13 cellular contexts compared by ENCODE assay signal in genomic region chr10:133045556-133046483, GRCh38.
"Had no signal": no experiment of that assay in that cellular context is flagged by ENCODE, and none has a peak within 500 bp of the region (broad histone marks: within the 10 kb centered on the region; RNA-seq: fewer than 3 reads in every experiment).

No MANE protein-coding gene starts in this region.

- H3K4me3 ChIP-seq: breast epithelium had no signal

- H3K36me3 ChIP-seq: breast epithelium had no signal

- H3K27ac Mint-ChIP-seq: activated CD4-positive, alpha-beta T cell treated with anti-CD3 and anti-CD28 coated beads, Interleukin-2, amount 10 ng/mL, durations not matched to agents 7 days and 5 days; dendritic cell treated with granulocyte-macrophage colony-stimulating factor and Interleukin-4, amounts not matched to agents 40 ng/mL and 50 ng/mL, for 4 days; immature natural killer cell; natural killer cell treated with Interleukin-12 subunit alpha and Interleukin-12 subunit beta and Interleukin-15 and Interleukin-18, amount 100 ng/mL, for 72 hours had no signal

- H3K9me3 ChIP-seq: breast epithelium had no signal

- H3K27ac ChIP-seq: breast epithelium, epithelial cell of prostate had no signal

- H3K4me1 Mint-ChIP-seq: activated CD4-positive, alpha-beta T cell treated with anti-CD3 and anti-CD28 coated beads, Interleukin-2, amount 10 ng/mL, durations not matched to agents 7 days and 5 days; immature natural killer cell had no signal

- H3K4me3 Mint-ChIP-seq: activated CD4-positive, alpha-beta T cell treated with anti-CD3 and anti-CD28 coated beads, Interleukin-2, amount 10 ng/mL, durations not matched to agents 7 days and 5 days; dendritic cell treated with granulocyte-macrophage colony-stimulating factor and Interleukin-4, amounts not matched to agents 40 ng/mL and 50 ng/mL, for 4 days; immature natural killer cell; natural killer cell treated with Interleukin-12 subunit alpha and Interleukin-12 subunit beta and Interleukin-15 and Interleukin-18, amount 100 ng/mL, for 72 hours had no signal

- H3K27me3 Mint-ChIP-seq: natural killer cell treated with Interleukin-12 subunit alpha and Interleukin-12 subunit beta and Interleukin-15 and Interleukin-18, amount 100 ng/mL, for 72 hours had no signal

- DNase-seq: activated CD4-positive, alpha-beta T cell treated with anti-CD3 and anti-CD28 coated beads, Interleukin-2, amount 10 ng/mL, durations not matched to agents 7 days and 5 days; activated CD4-positive, CD25-positive, alpha-beta regulatory T cell; activated naive CD4-positive, alpha-beta T cell treated with Interleukin-2 at 50 U/mL for 16 hours; anterior cingulate cortex; effector memory CD4-positive, alpha-beta T cell; head of caudate nucleus; immature natural killer cell; stimulated activated CD4-positive, alpha-beta T cell treated with anti-CD3 and anti-CD28 coated beads, Interleukin-12 subunit alpha, Interleukin-12 subunit beta, amount 100 ng/mL, for 4 hours; stimulated activated CD4-positive, alpha-beta T cell treated with anti-CD3 and anti-CD28 coated beads, Interleukin-2, amount 100 ng/mL, for 24 hours had no signal

- H3K9me3 Mint-ChIP-seq: activated CD4-positive, alpha-beta T cell treated with anti-CD3 and anti-CD28 coated beads, Interleukin-2, amount 10 ng/mL, durations not matched to agents 7 days and 5 days; dendritic cell treated with granulocyte-macrophage colony-stimulating factor and Interleukin-4, amounts not matched to agents 40 ng/mL and 50 ng/mL, for 4 days; immature natural killer cell; natural killer cell treated with Interleukin-12 subunit alpha and Interleukin-12 subunit beta and Interleukin-15 and Interleukin-18, amount 100 ng/mL, for 72 hours had no signal

- H3K36me3 Mint-ChIP-seq: immature natural killer cell; natural killer cell treated with Interleukin-12 subunit alpha and Interleukin-12 subunit beta and Interleukin-15 and Interleukin-18, amount 100 ng/mL, for 72 hours had no signal
